ENCODE assay signal across 26 cellular contexts in genomic region chr20:14959506-14960493, GRCh38.
DNase-seq lines count a peak whose midpoint lies in the region; FAIRE-seq and TF ChIP-seq lines count a peak whose summit lies in the region.
"Had no signal": no experiment of that assay in that cellular context is flagged by ENCODE, and none has a peak within 500 bp of the region (broad histone marks: within the 10 kb centered on the region; RNA-seq: fewer than 3 reads in every experiment).

No MANE protein-coding gene starts in this region.

- no peak overlapping the region for H3K4me2 ChIP-seq in MM.1S (ENCODE audit: low read depth, low read length)

- peaks cover 6% of the 10 kb centered on the region for H3F3A ChIP-seq in MM.1S (ENCODE audit: insufficient read depth, low read length)

- no peaks in the 10 kb centered on the region for H3K9me2 ChIP-seq in MM.1S (replicated peaks; ENCODE audit: insufficient read depth, low read length)

- DNase-seq in BE2C (no peak), MM.1S (peak; percentile 21), bronchial epithelial cell (ENCODE audit: low read depth) (peak; percentile 94), neural crest cell (ENCODE audit: low read depth, low spot score) (no peak), H4 (ENCODE audit: low spot score) (no peak), SHP77 treated with DMSO at 0.1 percent for 48 hours (lab: John Stamatoyannopoulos, UW) (no peak), NCI-H526 (lab: John Stamatoyannopoulos, UW) (no peak)
- no peak for DNase-seq in effector CD4-positive, alpha-beta T cell
- DNase-seq: activated CD4-positive, alpha-beta T cell treated with anti-CD3 and anti-CD28 coated beads, Interleukin-2, amount 50 U/mL, for 4 hours; activated effector memory CD4-positive, alpha-beta T cell treated with anti-CD3 and anti-CD28 coated beads, Interleukin-2, amount 50 U/mL, for 16 hours; activated naive CD8-positive, alpha-beta T cell treated with anti-CD3 and anti-CD28 coated beads, Interleukin-2, amount 50 U/mL, for 24 hours; body of pancreas; CD4-positive, CD25-positive, alpha-beta regulatory T cell; DMS153; GDM1; H9; heart left ventricle; naive B cell; NCI-H1048; NCI-H2081 treated with DMSO at 0.1 percent for 48 hours; NCI-H510A; substantia nigra had no signal

- no peaks in the 10 kb centered on the region for H3K79me2 ChIP-seq in MM.1S (ENCODE audit: low read length)

- no peaks in the 10 kb centered on the region for H4K20me1 ChIP-seq in MM.1S (ENCODE audit: insufficient read depth, low read length)

- H3K9ac ChIP-seq in MM.1S (ENCODE audit: low read length): no peak overlapping the region

- peak overlapping the region; percentile 53; the same call in 1 of the 2 replicates for H3K27ac ChIP-seq in MM.1S (ENCODE audit: low read length)
- H3K27ac ChIP-seq: body of pancreas, heart left ventricle, right atrium auricular region had no signal

- TF ChIP-seq CTCF in BE2C (IDR thresholded peaks at IDR 0.05; ENCODE audit: low read depth, low read length) (peak; percentile 13; the same call in 1 of the 2 replicates), MM.1S (IDR thresholded peaks at IDR 0.05; ENCODE audit: low read length) (0 out of 2 replicates have a peak, but pooled peaks have one; percentile 6), bronchial epithelial cell (IDR thresholded peaks at IDR 0.05; ENCODE audit: insufficient read depth, low read length, severe bottlenecking) (no peak), neural crest cell (conservative IDR thresholded peaks at IDR 0.05) (no peak)

- no peak overlapping the region for H3K4me3 Mint-ChIP-seq in neural crest cell
- H3K4me3 Mint-ChIP-seq: activated naive CD8-positive, alpha-beta T cell treated with anti-CD3 and anti-CD28 coated beads, Interleukin-2, amount 50 U/mL, for 24 hours; CD4-positive, CD25-positive, alpha-beta regulatory T cell; H9; T-helper 2 cell treated with Interferon-gamma antibody and Interleukin-4, amounts not matched to agents 5 μg/mL and 100 μg/mL, for 36 hours; WTC11 had no signal

- peaks cover 15% of the 10 kb centered on the region for H3K4me1 Mint-ChIP-seq in neural crest cell
- H3K4me1 Mint-ChIP-seq: activated naive CD8-positive, alpha-beta T cell treated with anti-CD3 and anti-CD28 coated beads, Interleukin-2, amount 50 U/mL, for 24 hours; CD4-positive, CD25-positive, alpha-beta regulatory T cell; naive B cell had no signal

- no peaks in the 10 kb centered on the region for H3K27me3 Mint-ChIP-seq in neural crest cell (ENCODE audit: low read depth)
- H3K27me3 Mint-ChIP-seq: activated naive CD8-positive, alpha-beta T cell treated with anti-CD3 and anti-CD28 coated beads, Interleukin-2, amount 50 U/mL, for 24 hours; CD4-positive, CD25-positive, alpha-beta regulatory T cell had no signal

- H2AFZ ChIP-seq in MM.1S (ENCODE audit: low read length): no peak overlapping the region

- H3K36me3 ChIP-seq in BE2C: no peaks in the 10 kb centered on the region
- H3K36me3 ChIP-seq in MM.1S (replicated peaks; ENCODE audit: insufficient read depth, low read length): no peaks in the 10 kb centered on the region
- H3K36me3 ChIP-seq in bronchial epithelial cell (ENCODE audit: control insufficient read depth, insufficient read depth, low read length): no peaks in the 10 kb centered on the region
- H3K36me3 ChIP-seq: heart left ventricle, right atrium auricular region had no signal

- H3K4me3 ChIP-seq in BE2C (ENCODE audit: low read depth, low read length): no peak overlapping the region
- no peak overlapping the region for H3K4me3 ChIP-seq in MM.1S (ENCODE audit: low read length)
- no peak overlapping the region for H3K4me3 ChIP-seq in bronchial epithelial cell (ENCODE audit: low read depth, low read length)
- H3K4me3 ChIP-seq: body of pancreas, heart left ventricle, right atrium auricular region had no signal

- H3K4me1 ChIP-seq in BE2C (peaks cover 14% of the 10 kb centered on the region), MM.1S (ENCODE audit: low read length) (peaks cover 14% of the 10 kb centered on the region)
- H3K4me1 ChIP-seq: body of pancreas, heart left ventricle, right atrium auricular region had no signal

- H3K9me3 Mint-ChIP-seq in neural crest cell: peaks cover 2% of the 10 kb centered on the region
- H3K9me3 Mint-ChIP-seq: H9 had no signal

- peak overlapping the region; percentile 40 for H3K27ac Mint-ChIP-seq in neural crest cell (ENCODE audit: unreplicated experiment)
- H3K27ac Mint-ChIP-seq: activated naive CD8-positive, alpha-beta T cell treated with anti-CD3 and anti-CD28 coated beads, Interleukin-2, amount 50 U/mL, for 24 hours; CD4-positive, CD25-positive, alpha-beta regulatory T cell; T-helper 2 cell treated with Interferon-gamma antibody and Interleukin-4, amounts not matched to agents 5 μg/mL and 100 μg/mL, for 36 hours; WTC11 had no signal

- no peaks in the 10 kb centered on the region for H3K27me3 ChIP-seq in BE2C
- H3K27me3 ChIP-seq in MM.1S (replicated peaks; ENCODE audit: insufficient read depth, low read length): no peaks in the 10 kb centered on the region
- no peaks in the 10 kb centered on the region for H3K27me3 ChIP-seq in bronchial epithelial cell (ENCODE audit: control insufficient read depth, insufficient read depth, low read length)
- H3K27me3 ChIP-seq: body of pancreas, heart left ventricle, right atrium auricular region had no signal

- H3K9me3 ChIP-seq in BE2C: no peaks in the 10 kb centered on the region
- H3K9me3 ChIP-seq in MM.1S (replicated peaks; ENCODE audit: insufficient read depth, low read length): no peaks in the 10 kb centered on the region
- H3K9me3 ChIP-seq: body of pancreas, heart left ventricle, right atrium auricular region had no signal

- peak; percentile 95 for FAIRE-seq in bronchial epithelial cell (lab: Jason Lieb, UNC)
- FAIRE-seq: colon had no signal

- no peaks in the 10 kb centered on the region for H3K36me3 Mint-ChIP-seq in neural crest cell (ENCODE audit: low read depth)
- H3K36me3 Mint-ChIP-seq: CD4-positive, CD25-positive, alpha-beta regulatory T cell; naive B cell; WTC11 had no signal

Comparison
In these comparisons a context has a peak if more than half of its experiments do, and no peak if none do; other contexts are left out.
1. DNase-seq: peak in MM.1S (single experiment) and bronchial epithelial cell (single experiment); none in BE2C (single experiment), neural crest cell (single experiment), effector CD4-positive, alpha-beta T cell (single experiment), H4 (single experiment), SHP77 treated with DMSO at 0.1 percent for 48 hours (single experiment) and NCI-H526 (0 of 2).
2. CTCF ChIP-seq: peak in BE2C (single experiment) and MM.1S (single experiment); none in bronchial epithelial cell (single experiment) and neural crest cell (single experiment).